9 cellular contexts compared by ENCODE assay signal in genomic region chrX:13488706-13489105, GRCh38.
DNase-seq lines count a peak whose midpoint lies in the region; ATAC-seq, FAIRE-seq and TF ChIP-seq lines count a peak whose summit lies in the region.
"Had no signal": no experiment of that assay in that cellular context is flagged by ENCODE, and none has a peak within 500 bp of the region (broad histone marks: within the 10 kb centered on the region; RNA-seq: fewer than 3 reads in every experiment).

No MANE protein-coding gene starts in this region.

- intact Hi-C loops in adrenal gland (cut with DNase I) = loop anchor here in 1 of 2 donors (5.0 kb wide), 1 partner anchor 516 kb away; no protein-coding TSS in a partner anchor

- peak; percentile 19 for DNase-seq in G401 (ENCODE audit: low spot score)
- no peak for DNase-seq in adrenal gland
- DNase-seq in keratinocyte (ENCODE audit: low read depth, low spot score) = no peak
- no peak for DNase-seq in stimulated activated naive B cell treated with anti-CD40 and anti-IgM and Interleukin-4, amounts not matched to agents 10 μg/mL and 1 μg/mL and 100 μg/mL, for 72 hours
- DNase-seq in cerebellum (ENCODE audit: low spot score) = no peak
- no peak for DNase-seq in HuH-7.5 (ENCODE audit: low spot score)
- no peak for DNase-seq in GM23338 (ENCODE audit: low spot score)

- dilution Hi-C loops in keratinocyte (cut with MboI; ENCODE audit: extremely low pct_ligation_motif_present, low sequenced_read_pairs) = no loop called here

- H3K4me3 ChIP-seq in adrenal gland = no peak overlapping the region
- H3K4me3 ChIP-seq in keratinocyte (ENCODE audit: control insufficient read depth in 2 of 3, extremely low read depth in 1 of 3, insufficient read depth in 2 of 3, low read depth in 1 of 3, low read length in 3 of 3) = no peak overlapping the region
- H3K4me3 ChIP-seq in GM23338 = no peak overlapping the region

- no peak overlapping the region for H3K4me2 ChIP-seq in keratinocyte (ENCODE audit: control insufficient read depth, extremely low read depth, insufficient read depth, low read depth, low read length)
- no peak overlapping the region for H3K4me2 ChIP-seq in GM23338

- in situ Hi-C loops in G401 (cut with HindIII; ENCODE audit: low sequenced_read_pairs) = no loop called here

- H2AFZ ChIP-seq in keratinocyte (ENCODE audit: control insufficient read depth, low read length) (no peak overlapping the region), GM23338 (no peak overlapping the region)

- H3K9me3 Mint-ChIP-seq in stimulated activated naive B cell treated with anti-CD40 and anti-IgM and Interleukin-4, amounts not matched to agents 10 μg/mL and 1 μg/mL and 100 μg/mL, for 72 hours = peaks cover 2 to 6% of the 10 kb centered on the region in 2 donors
- no peaks in the 10 kb centered on the region for H3K9me3 Mint-ChIP-seq in GM23338

- no peak for TF ChIP-seq POLR2A in adrenal gland (IDR thresholded peaks at IDR 0.05)

- H3K36me3 Mint-ChIP-seq in stimulated activated naive B cell treated with anti-CD40 and anti-IgM and Interleukin-4, amounts not matched to agents 10 μg/mL and 1 μg/mL and 100 μg/mL, for 72 hours = peaks cover 0 to 1% of the 10 kb centered on the region in 2 donors
- no peaks in the 10 kb centered on the region for H3K36me3 Mint-ChIP-seq in GM23338 (ENCODE audit: low read depth)

- H3K27ac Mint-ChIP-seq in stimulated activated naive B cell treated with anti-CD40 and anti-IgM and Interleukin-4, amounts not matched to agents 10 μg/mL and 1 μg/mL and 100 μg/mL, for 72 hours = peak overlapping the region; percentile 93
- H3K27ac Mint-ChIP-seq in GM23338 = no peak overlapping the region

- H3K9me3 ChIP-seq in adrenal gland (replicated peaks in 1 of 3) (no peaks in the 10 kb centered on the region), keratinocyte (ENCODE audit: control insufficient read depth, low read depth, low read length) (no peaks in the 10 kb centered on the region)

- no peak overlapping the region for H3K4me3 Mint-ChIP-seq in stimulated activated naive B cell treated with anti-CD40 and anti-IgM and Interleukin-4, amounts not matched to agents 10 μg/mL and 1 μg/mL and 100 μg/mL, for 72 hours
- H3K4me3 Mint-ChIP-seq in GM23338 = no peak overlapping the region

- FAIRE-seq in keratinocyte (lab: Jason Lieb, UNC) = no peak

- no peaks in the 10 kb centered on the region for H4K20me1 ChIP-seq in keratinocyte (ENCODE audit: control insufficient read depth, extremely low read depth, insufficient read depth, low read length)
- H4K20me1 ChIP-seq in GM23338 (replicated peaks; ENCODE audit: insufficient read depth) = no peaks in the 10 kb centered on the region

- no peaks in the 10 kb centered on the region for H3F3A ChIP-seq in GM23338 (replicated peaks; ENCODE audit: low read depth)

- no peak overlapping the region for H3K9ac ChIP-seq in keratinocyte (ENCODE audit: control insufficient read depth, extremely low read depth, insufficient read depth, low read length)

- H3K9me2 ChIP-seq in GM23338 (ENCODE audit: insufficient read depth) = no peaks in the 10 kb centered on the region

- H3K4me1 Mint-ChIP-seq in stimulated activated naive B cell treated with anti-CD40 and anti-IgM and Interleukin-4, amounts not matched to agents 10 μg/mL and 1 μg/mL and 100 μg/mL, for 72 hours = peaks cover 12 to 29% of the 10 kb centered on the region in 2 donors
- H3K4me1 Mint-ChIP-seq in GM23338 = peaks cover 10% of the 10 kb centered on the region; the same call in 2 of the 3 replicates

- H3K4me1 ChIP-seq in adrenal gland (replicated peaks in 1 of 2) = peaks cover 0 to 12% of the 10 kb centered on the region in 2 donors
- peaks cover 29% of the 10 kb centered on the region for H3K4me1 ChIP-seq in keratinocyte (ENCODE audit: control insufficient read depth, extremely low read depth, insufficient read depth, low read length)
- H3K4me1 ChIP-seq in GM23338 (ENCODE audit: insufficient read depth) = no peaks in the 10 kb centered on the region

- TF ChIP-seq CTCF in adrenal gland (IDR thresholded peaks at IDR 0.05) = no peak
- no peak for TF ChIP-seq CTCF in keratinocyte (optimal IDR thresholded peaks at IDR 0.05 in 1 of 3, IDR thresholded peaks at IDR 0.05 in 1 of 3, conservative IDR thresholded peaks at IDR 0.05 in 1 of 3; ENCODE audit: extremely low read depth in 1 of 3, insufficient read depth in 2 of 3, low read length in 3 of 3)
- TF ChIP-seq CTCF in GM23338 (conservative IDR thresholded peaks at IDR 0.05; ENCODE audit: low read depth in 2 of 2) = no peak

- no peaks in the 10 kb centered on the region for H3K27me3 ChIP-seq in adrenal gland
- H3K27me3 ChIP-seq in keratinocyte (ENCODE audit: control insufficient read depth, extremely low read depth, insufficient read depth, low read length) = no peaks in the 10 kb centered on the region
- no peaks in the 10 kb centered on the region for H3K27me3 ChIP-seq in GM23338 (ENCODE audit: insufficient read depth)

- H3K36me3 ChIP-seq in adrenal gland (replicated peaks in 1 of 2) (no peaks in the 10 kb centered on the region), keratinocyte (ENCODE audit: control insufficient read depth in 2 of 2, extremely low read depth in 1 of 2, insufficient read depth in 2 of 2, low read length in 2 of 2) (no peaks in the 10 kb centered on the region), GM23338 (ENCODE audit: insufficient read depth) (no peaks in the 10 kb centered on the region)

- WGBS in adrenal gland, 4 donors = 55 to 74% (median 61%) methylated on average over 5 of the region's 5 CpGs

- no peaks in the 10 kb centered on the region for H3K9me1 ChIP-seq in keratinocyte (ENCODE audit: control insufficient read depth, extremely low read depth, insufficient read depth, low read length)

- ATAC-seq in stimulated activated naive B cell treated with anti-CD40 and anti-IgM and Interleukin-4, amounts not matched to agents 10 μg/mL and 1 μg/mL and 100 μg/mL, for 72 hours (replicated peaks) = no peak
- ATAC-seq in GM19035 (IDR thresholded peaks at IDR 0.05; ENCODE audit: unreplicated experiment) = no peak
- ATAC-seq in GM23338 = no peak

- H3K79me2 ChIP-seq in keratinocyte (ENCODE audit: control insufficient read depth, insufficient read depth, low read length) = no peaks in the 10 kb centered on the region
- H3K79me2 ChIP-seq in GM23338 (replicated peaks; ENCODE audit: insufficient read depth) = no peaks in the 10 kb centered on the region

- H3K27ac ChIP-seq in adrenal gland (peak overlapping the region in 3 of 5 donors; percentile 59 to 84 (median 71)), keratinocyte (ENCODE audit: control insufficient read depth, insufficient read depth, low read length) (peak overlapping the region; percentile 51), GM23338 (ENCODE audit: low read depth) (no peak overlapping the region)
- H3K27ac ChIP-seq: SK-N-MC had no signal

- H3K27me3 Mint-ChIP-seq in stimulated activated naive B cell treated with anti-CD40 and anti-IgM and Interleukin-4, amounts not matched to agents 10 μg/mL and 1 μg/mL and 100 μg/mL, for 72 hours = peaks cover 0 to 19% of the 10 kb centered on the region in 2 donors
- H3K27me3 Mint-ChIP-seq in GM23338 (ENCODE audit: insufficient read depth, low read depth, poor library complexity) = peaks cover 4% of the 10 kb centered on the region

TF ChIP-seq in GM23338, 12 proteins besides CTCF, POLR2A, EP300 and RAD21 (continues in another document):
- TF ChIP-seq ETS1 (IDR thresholded peaks at IDR 0.05) (no peak), EZH2 (IDR thresholded peaks at IDR 0.05; ENCODE audit: low read depth, unreplicated experiment) (no peak)
